In genomic region chr17:46785696-46786095, GRCh38 we compare ENCODE assay signal across 36 cellular contexts. TPM values are rescaled to one million over a fixed set of nuclear protein-coding genes. Genes with fewer than 3 reads are reported as not detected.
DNase-seq lines count a peak whose midpoint lies in the region; ATAC-seq, FAIRE-seq and TF ChIP-seq lines count a peak whose summit lies in the region.
"Had no signal": no experiment of that assay in that cellular context is flagged by ENCODE, and none has a peak within 500 bp of the region (broad histone marks: within the 10 kb centered on the region; RNA-seq: fewer than 3 reads in every experiment).

No MANE protein-coding gene starts in this region.

- no peaks in the 10 kb centered on the region for H3K27me3 Mint-ChIP-seq in type B pancreatic cell

- no peaks in the 10 kb centered on the region for H3F3A ChIP-seq in SK-N-SH (replicated peaks; ENCODE audit: insufficient read depth)

- H3K36me3 ChIP-seq in SK-N-SH (replicated peaks in 1 of 2; ENCODE audit: control insufficient read depth in 1 of 2, insufficient read depth in 2 of 2, low read length in 1 of 2), result no peaks in the 10 kb centered on the region
- no peaks in the 10 kb centered on the region for H3K36me3 ChIP-seq in keratinocyte (ENCODE audit: control insufficient read depth in 2 of 2, extremely low read depth in 1 of 2, insufficient read depth in 2 of 2, low read length in 2 of 2)
- H3K36me3 ChIP-seq: ascending aorta, cardiac muscle cell, pancreas had no signal

- H3K9me1 ChIP-seq in keratinocyte (ENCODE audit: control insufficient read depth, extremely low read depth, insufficient read depth, low read length), result no peaks in the 10 kb centered on the region

- H3K27ac Mint-ChIP-seq in type B pancreatic cell, result peak overlapping the region; percentile 81
- H3K27ac Mint-ChIP-seq: activated CD4-positive, alpha-beta T cell treated with anti-CD3 and anti-CD28 coated beads for 36 hours; activated naive CD8-positive, alpha-beta T cell treated with anti-CD3 and anti-CD28 coated beads for 36 hours; nephron; stimulated activated naive B cell treated with anti-CD40 and anti-IgM and Interleukin-4, amounts not matched to agents 10 μg/mL and 1 μg/mL and 100 μg/mL, for 72 hours had no signal

- no peak for TF ChIP-seq EP300 in SK-N-SH (IDR thresholded peaks at IDR 0.05; ENCODE audit: borderline replicate concordance in 1 of 2, low read depth in 1 of 2, low read length in 1 of 2)

- H3K4me1 ChIP-seq in SK-N-SH (ENCODE audit: control insufficient read depth in 1 of 2, insufficient read depth in 2 of 2, low read depth in 1 of 2, low read length in 1 of 2), result peaks cover 0 to 5% of the 10 kb centered on the region in 2 experiments; a peak in 1 of 4 replicates
- H3K4me1 ChIP-seq in keratinocyte (ENCODE audit: control insufficient read depth, extremely low read depth, insufficient read depth, low read length), result peaks cover 25% of the 10 kb centered on the region
- H3K4me1 ChIP-seq: ascending aorta had no signal

- H3K4me3 ChIP-seq in SK-N-SH (ENCODE audit: low read depth in 2 of 2, low read length in 1 of 2) (no peak overlapping the region), keratinocyte (ENCODE audit: control insufficient read depth in 2 of 3, extremely low read depth in 1 of 3, insufficient read depth in 2 of 3, low read depth in 1 of 3, low read length in 3 of 3) (no peak overlapping the region)
- H3K4me3 ChIP-seq: ascending aorta, cardiac muscle cell, pancreas, skin epidermis had no signal

- TF ChIP-seq CTCF in SK-N-SH (IDR thresholded peaks at IDR 0.05), result no peak
- peak in 1 of 3 experiments; percentile 12 for TF ChIP-seq CTCF in keratinocyte (optimal IDR thresholded peaks at IDR 0.05 in 1 of 3, IDR thresholded peaks at IDR 0.05 in 1 of 3, conservative IDR thresholded peaks at IDR 0.05 in 1 of 3; ENCODE audit: extremely low read depth in 1 of 3, insufficient read depth in 2 of 3, low read length in 3 of 3)
- no peak for TF ChIP-seq CTCF in type B pancreatic cell (conservative IDR thresholded peaks at IDR 0.05)

- no peak for FAIRE-seq in keratinocyte (lab: Jason Lieb, UNC)
- FAIRE-seq: colon, pancreas had no signal

- H3K4me1 Mint-ChIP-seq in type B pancreatic cell (ENCODE audit: unreplicated experiment), result peaks cover 19% of the 10 kb centered on the region
- H3K4me1 Mint-ChIP-seq: activated CD4-positive, alpha-beta T cell treated with anti-CD3 and anti-CD28 coated beads for 36 hours; activated naive CD8-positive, alpha-beta T cell treated with anti-CD3 and anti-CD28 coated beads for 36 hours had no signal

- H2AFZ ChIP-seq in SK-N-SH (ENCODE audit: low read depth) (no peak overlapping the region), keratinocyte (ENCODE audit: control insufficient read depth, low read length) (no peak overlapping the region)

- no peaks in the 10 kb centered on the region for H4K20me1 ChIP-seq in SK-N-SH (ENCODE audit: insufficient read depth)
- H4K20me1 ChIP-seq in keratinocyte (ENCODE audit: control insufficient read depth, extremely low read depth, insufficient read depth, low read length), result no peaks in the 10 kb centered on the region

- H3K36me3 Mint-ChIP-seq in type B pancreatic cell, result peaks cover 5% of the 10 kb centered on the region
- H3K36me3 Mint-ChIP-seq: activated naive CD8-positive, alpha-beta T cell treated with anti-CD3 and anti-CD28 coated beads for 36 hours had no signal

- H3K4me3 Mint-ChIP-seq in type B pancreatic cell, result no peak overlapping the region
- H3K4me3 Mint-ChIP-seq: activated CD4-positive, alpha-beta T cell treated with anti-CD3 and anti-CD28 coated beads for 36 hours; activated naive CD8-positive, alpha-beta T cell treated with anti-CD3 and anti-CD28 coated beads for 36 hours; nephron; stimulated activated naive B cell treated with anti-CD40 and anti-IgM and Interleukin-4, amounts not matched to agents 10 μg/mL and 1 μg/mL and 100 μg/mL, for 72 hours had no signal

- DNase-seq in SK-N-SH (no peak), astrocyte of the hippocampus (ENCODE audit: low read depth, low spot score) (peak; percentile 30), keratinocyte (ENCODE audit: low read depth, low spot score) (no peak), type B pancreatic cell (ENCODE audit: extremely low spot score, unreplicated experiment) (no peak), NCI-H1694 (lab: John Stamatoyannopoulos, UW) (no peak), GDM1 (lab: John Stamatoyannopoulos, UW) (no peak), HUDEP-2 (lab: John Stamatoyannopoulos, UW; ENCODE audit: unreplicated experiment in 76 of 76) (no peak)
- DNase-seq: activated CD4-positive, alpha-beta T cell treated with anti-CD3 and anti-CD28 coated beads for 36 hours; activated effector memory CD4-positive, alpha-beta T cell treated with Interleukin-2 at 50 U/mL for 16 hours; activated naive CD8-positive, alpha-beta T cell treated with anti-CD3 and anti-CD28 coated beads for 36 hours; activated T-cell treated with anti-CD3 and anti-CD28 coated beads for 4 hours; C1 segment of cervical spinal cord; COR-L47; effector memory CD4-positive, alpha-beta T cell; GF-D8; glutamatergic neuron; Karpas-422; left cardiac atrium; mammary epithelial cell; NCI-H1417; NCI-H2081; NCI-H69; pancreas; retina; SIG-M5; stimulated activated naive B cell treated with anti-CD40 and anti-IgM and Interleukin-4, amounts not matched to agents 10 μg/mL and 1 μg/mL and 100 μg/mL, for 72 hours; substantia nigra; SW 1271 had no signal

- no peak for TF ChIP-seq RAD21 in SK-N-SH (IDR thresholded peaks at IDR 0.05; ENCODE audit: low read length)

- ATAC-seq in SK-N-SH treated with all-trans-retinoic acid at 6 μM for 48 hours, result peak; percentile 20; the same call in 1 of the 3 replicates
- ATAC-seq: activated CD4-positive, alpha-beta T cell treated with anti-CD3 and anti-CD28 coated beads for 36 hours; left cardiac atrium; Panc1; pancreas; stimulated activated naive B cell treated with anti-CD40 and anti-IgM and Interleukin-4, amounts not matched to agents 10 μg/mL and 1 μg/mL and 100 μg/mL, for 72 hours had no signal

- 77% methylated on average over 7 of the region's 7 CpGs for WGBS in SK-N-SH (ENCODE audit: low lambda C conversion rate)

- CTCF ChIA-PET in SK-N-SH (lab: Yijun Ruan, JAX), result interaction anchor here (0.6 to 11.4 kb wide), 4 partner anchors 9 to 56 kb away, joined by 3 to 76 read pairs (median 8); no protein-coding TSS in a partner anchor

- H3K27me3 ChIP-seq in SK-N-SH (ENCODE audit: insufficient read depth) (no peaks in the 10 kb centered on the region; the same call in 1 of the 2 replicates), keratinocyte (ENCODE audit: control insufficient read depth, extremely low read depth, insufficient read depth, low read length) (no peaks in the 10 kb centered on the region)
- H3K27me3 ChIP-seq: ascending aorta, cardiac muscle cell, pancreas had no signal

- dilution Hi-C loops in keratinocyte (cut with MboI; ENCODE audit: extremely low pct_ligation_motif_present, low sequenced_read_pairs), result no loop called here

- H3K9me3 ChIP-seq in SK-N-SH, result no peaks in the 10 kb centered on the region
- no peaks in the 10 kb centered on the region for H3K9me3 ChIP-seq in keratinocyte (ENCODE audit: control insufficient read depth, low read depth, low read length)
- H3K9me3 ChIP-seq: pancreas had no signal

- POLR2A ChIA-PET in SK-N-SH (lab: Yijun Ruan, JAX), result no interaction called here

- H3K9me3 Mint-ChIP-seq in type B pancreatic cell, result no peaks in the 10 kb centered on the region
- H3K9me3 Mint-ChIP-seq: activated naive CD8-positive, alpha-beta T cell treated with anti-CD3 and anti-CD28 coated beads for 36 hours; nephron had no signal

- H3K4me2 ChIP-seq in SK-N-SH (no peak overlapping the region), keratinocyte (ENCODE audit: control insufficient read depth, extremely low read depth, insufficient read depth, low read depth, low read length) (peak overlapping the region; percentile 12)

- H3K9ac ChIP-seq in SK-N-SH (no peak overlapping the region), keratinocyte (ENCODE audit: control insufficient read depth, extremely low read depth, insufficient read depth, low read length) (no peak overlapping the region)

- H3K79me2 ChIP-seq in SK-N-SH (ENCODE audit: insufficient read depth), result no peaks in the 10 kb centered on the region
- H3K79me2 ChIP-seq in keratinocyte (ENCODE audit: control insufficient read depth, insufficient read depth, low read length), result no peaks in the 10 kb centered on the region

- H3K9me2 ChIP-seq in SK-N-SH, result no peaks in the 10 kb centered on the region

- H3K27ac ChIP-seq in SK-N-SH (ENCODE audit: low read depth in 2 of 2, low read length in 1 of 2) (no peak overlapping the region), keratinocyte (ENCODE audit: control insufficient read depth, insufficient read depth, low read length) (no peak overlapping the region)
- H3K27ac ChIP-seq: 22Rv1, ascending aorta, cardiac muscle cell, pancreas had no signal

TF ChIP-seq in SK-N-SH, 30 proteins besides CTCF, POLR2A, EP300 and RAD21 (continues in another document):
- TF ChIP-seq SIN3A (IDR thresholded peaks at IDR 0.05; ENCODE audit: borderline replicate concordance, low read depth, low read length) (no peak), TEAD4 (IDR thresholded peaks at IDR 0.05; ENCODE audit: borderline replicate concordance, insufficient read depth) (no peak)
- TF ChIP-seq, protein P1, sequence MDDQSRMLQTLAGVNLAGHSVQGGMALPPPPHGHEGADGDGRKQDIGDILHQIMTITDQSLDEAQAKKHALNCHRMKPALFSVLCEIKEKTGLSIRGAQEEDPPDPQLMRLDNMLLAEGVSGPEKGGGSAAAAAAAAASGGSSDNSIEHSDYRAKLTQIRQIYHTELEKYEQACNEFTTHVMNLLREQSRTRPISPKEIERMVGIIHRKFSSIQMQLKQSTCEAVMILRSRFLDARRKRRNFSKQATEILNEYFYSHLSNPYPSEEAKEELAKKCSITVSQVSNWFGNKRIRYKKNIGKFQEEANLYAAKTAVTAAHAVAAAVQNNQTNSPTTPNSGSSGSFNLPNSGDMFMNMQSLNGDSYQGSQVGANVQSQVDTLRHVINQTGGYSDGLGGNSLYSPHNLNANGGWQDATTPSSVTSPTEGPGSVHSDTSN (IDR thresholded peaks at IDR 0.05), result no peak

RNA-seq across cellular contexts. Expression of gene WNT3, which starts 32.8 kb away (rescaled TPM):
- polyA plus RNA-seq in SK-N-SH (2012; rRNA removed), result 5.3 and 7.6 TPM in 2 replicates
- polyA plus RNA-seq in SK-N-SH (2012; cell fraction: cytosol; rRNA removed), result 3.7 and 4.9 TPM in 2 replicates
- polyA plus RNA-seq in SK-N-SH (2012; cell fraction: nucleus; rRNA removed), result 13.4 and 18.7 TPM in 2 replicates
- polyA plus RNA-seq in keratinocyte, result 1.9 to 2.8 TPM (median 2.0 TPM) in 3 replicates
- polyA plus RNA-seq in keratinocyte (2011; ENCODE audit: low read depth), result 1.3 TPM
- polyA plus RNA-seq in keratinocyte (2011; cell fraction: cytosol; rRNA removed), result 1.1 and 1.2 TPM in 2 replicates
- 4.5 and 5.3 TPM in 2 replicates for polyA plus RNA-seq in keratinocyte (2011; cell fraction: nucleus; rRNA removed)
- 1.2 and 2.1 TPM in 2 replicates for polyA plus RNA-seq in keratinocyte (2012; ENCODE audit: low replicate concordance)
- polyA minus RNA-seq in keratinocyte, result 1.1 to 2.4 TPM (median 1.8 TPM) in 3 replicates
- 1.2 TPM for polyA minus RNA-seq in keratinocyte (2011; cell fraction: cytosol; rRNA and poly(A)+ RNA removed)
- polyA minus RNA-seq in keratinocyte (2011; cell fraction: nucleus; rRNA and poly(A)+ RNA removed), result 1.2 and 2.2 TPM in 2 replicates
- 14.1 and 47.7 TPM in 2 replicates for total RNA-seq in type B pancreatic cell (ENCODE audit: low replicate concordance)
- total RNA-seq: ascending aorta had no signal
